Comparison of ENCODE assay signal across 23 cellular contexts in genomic region chr2:241811952-241812729, GRCh38. TPM values are rescaled to one million over a fixed set of nuclear protein-coding genes. Genes with fewer than 3 reads are reported as not detected.
A peak's percentile ranks its signal among the peaks of the same experiment; 100 is the strongest.
DNase-seq lines count a peak whose midpoint lies in the region; ATAC-seq and TF ChIP-seq lines count a peak whose summit lies in the region.
"Had no signal": no experiment of that assay in that cellular context is flagged by ENCODE, and none has a peak within 500 bp of the region (broad histone marks: within the 10 kb centered on the region; RNA-seq: fewer than 3 reads in every experiment).

No MANE protein-coding gene starts in this region.

- TF ChIP-seq CTCF in GM13976 (IDR thresholded peaks at IDR 0.05; ENCODE audit: borderline replicate concordance, control extremely low read depth, extremely low read depth, insufficient read depth, missing control alignments) = no peak
- no peak for TF ChIP-seq CTCF in endodermal cell (conservative IDR thresholded peaks at IDR 0.05)

- peak overlapping the region in 5 of 11 experiments; percentile 52 to 81 (median 68); a peak in 7 of 22 replicates for H3K9ac ChIP-seq in BLaER1 treated with 17β-estradiol and CSF1 and Interleukin-3, amounts not matched to agents 10 nM and 100 nM
- no peak overlapping the region for H3K9ac ChIP-seq in endodermal cell (ENCODE audit: extremely low read depth, low read length, poor library complexity, severe bottlenecking)

- 88% methylated on average over 12 to 20 of the region's 20 CpGs for WGBS in endodermal cell (ENCODE audit: insufficient coverage in 1 of 2, insufficient read length in 1 of 2), 2 experiments

- H3K27me3 Mint-ChIP-seq in endodermal cell (ENCODE audit: insufficient read depth) = no peaks in the 10 kb centered on the region

- H3K36me3 Mint-ChIP-seq in endodermal cell (ENCODE audit: low read depth) = no peaks in the 10 kb centered on the region
- H3K36me3 Mint-ChIP-seq: activated naive CD4-positive, alpha-beta T cell treated with anti-CD3 and anti-CD28 coated beads, Interleukin-2, amount 50 U/mL, for 24 hours had no signal

- no peak overlapping the region for H3K4me3 Mint-ChIP-seq in endodermal cell
- H3K4me3 Mint-ChIP-seq: activated naive CD4-positive, alpha-beta T cell treated with anti-CD3 and anti-CD28 coated beads, Interleukin-2, amount 50 U/mL, for 24 hours; stimulated activated naive CD8-positive, alpha-beta T cell treated with anti-CD3 and anti-CD28 coated beads, Interleukin-15, Interleukin-2, amounts not matched to agents 100 ng/mL and 50 ng/mL, for 24 hours had no signal

- peak overlapping the region in 8 of 11 experiments; percentile 29 to 92 (median 76); a peak in 12 of 22 replicates for H3K27ac ChIP-seq in BLaER1 treated with 17β-estradiol and CSF1 and Interleukin-3, amounts not matched to agents 10 nM and 100 nM
- H3K27ac ChIP-seq in endodermal cell (ENCODE audit: low read depth, low read length) (no peak overlapping the region), substantia nigra (ENCODE audit: low read depth, low read length, poor library complexity, severe bottlenecking) (peak overlapping the region; percentile 3)
- H3K27ac ChIP-seq: C4-2B, gastroesophageal sphincter, pancreas had no signal

- peaks cover 75 to 92% (median 91%) of the 10 kb centered on the region in 10 experiments for H3K4me1 ChIP-seq in BLaER1 treated with 17β-estradiol and CSF1 and Interleukin-3, amounts not matched to agents 10 nM and 100 nM
- H3K4me1 ChIP-seq in endodermal cell (ENCODE audit: control insufficient read depth, insufficient read depth, low read length) = no peaks in the 10 kb centered on the region
- H3K4me1 ChIP-seq: Caco-2, gastroesophageal sphincter, pancreas had no signal

- no peak for ATAC-seq in HG02981 (IDR thresholded peaks at IDR 0.05; ENCODE audit: unreplicated experiment)
- ATAC-seq: gastroesophageal sphincter had no signal

- no peaks in the 10 kb centered on the region for H3K36me3 ChIP-seq in BLaER1 treated with 17β-estradiol and CSF1 and Interleukin-3, amounts not matched to agents 10 nM and 100 nM
- no peaks in the 10 kb centered on the region for H3K36me3 ChIP-seq in endodermal cell (ENCODE audit: control insufficient read depth, insufficient read depth, low read length)
- H3K36me3 ChIP-seq: gastroesophageal sphincter, pancreas had no signal

- peaks cover 0 to 17% (median 7%) of the 10 kb centered on the region in 11 experiments; a peak in 9 of 22 replicates for H3K9me3 ChIP-seq in BLaER1 treated with 17β-estradiol and CSF1 and Interleukin-3, amounts not matched to agents 10 nM and 100 nM (replicated peaks in 1 of 11)
- no peaks in the 10 kb centered on the region for H3K9me3 ChIP-seq in endodermal cell (ENCODE audit: control insufficient read depth, low read length)
- H3K9me3 ChIP-seq: Caco-2, gastroesophageal sphincter, pancreas had no signal

- peaks cover 0 to 14% (median 0%) of the 10 kb centered on the region in 11 experiments; a peak in 4 of 22 replicates for H4K20me1 ChIP-seq in BLaER1 treated with 17β-estradiol and CSF1 and Interleukin-3, amounts not matched to agents 10 nM and 100 nM

- H3K4me3 ChIP-seq in BLaER1 treated with 17β-estradiol and CSF1 and Interleukin-3, amounts not matched to agents 10 nM and 100 nM = no peak overlapping the region
- no peak overlapping the region for H3K4me3 ChIP-seq in endodermal cell (ENCODE audit: low read length)
- H3K4me3 ChIP-seq: gastroesophageal sphincter, pancreas had no signal

- H3K27me3 ChIP-seq in BLaER1 treated with 17β-estradiol and CSF1 and Interleukin-3, amounts not matched to agents 10 nM and 100 nM = peaks cover 0 to 27% (median 0%) of the 10 kb centered on the region in 11 experiments; a peak in 6 of 22 replicates
- no peaks in the 10 kb centered on the region for H3K27me3 ChIP-seq in endodermal cell (ENCODE audit: control insufficient read depth, insufficient read depth, low read length, poor library complexity, severe bottlenecking)
- H3K27me3 ChIP-seq: pancreas had no signal

- H3K9me3 Mint-ChIP-seq in endodermal cell = no peaks in the 10 kb centered on the region
- H3K9me3 Mint-ChIP-seq: activated naive CD4-positive, alpha-beta T cell treated with anti-CD3 and anti-CD28 coated beads, Interleukin-2, amount 50 U/mL, for 24 hours; stimulated activated naive CD8-positive, alpha-beta T cell treated with anti-CD3 and anti-CD28 coated beads, Interleukin-15, Interleukin-2, amounts not matched to agents 100 ng/mL and 50 ng/mL, for 24 hours had no signal

- peak; percentile 29 for DNase-seq in GM13976 (ENCODE audit: low spot score)
- peak; percentile 36 for DNase-seq in endodermal cell
- no peak for DNase-seq in substantia nigra (lab: John Stamatoyannopoulos, UW)
- no peak for DNase-seq in HPDE6-E6E7 (ENCODE audit: extremely low spot score)
- no peak for DNase-seq in NCI-H2081 (lab: John Stamatoyannopoulos, UW)
- DNase-seq: activated CD4-positive, alpha-beta T cell treated with anti-CD3 and anti-CD28 coated beads for 4 hours; amniotic stem cell; Caco-2; GOT3; KG1; NCI-H2029; NCI-H526 treated with DMSO at 0.1 percent for 48 hours; stimulated activated CD8-positive, alpha-beta memory T cell treated with anti-CD3 and anti-CD28 coated beads, Interleukin-4, amount 100 ng/mL, for 48 hours had no signal

- in situ Hi-C loops in GM13976 (cut with MboI; ENCODE audit: low sequenced_read_pairs, unreplicated experiment) = no loop called here

- no peak overlapping the region for H3K27ac Mint-ChIP-seq in endodermal cell
- H3K27ac Mint-ChIP-seq: activated naive CD4-positive, alpha-beta T cell treated with anti-CD3 and anti-CD28 coated beads, Interleukin-2, amount 50 U/mL, for 24 hours; stimulated activated naive CD8-positive, alpha-beta T cell treated with anti-CD3 and anti-CD28 coated beads, Interleukin-15, Interleukin-2, amounts not matched to agents 100 ng/mL and 50 ng/mL, for 24 hours had no signal

- peak overlapping the region; percentile 83 to 98 (median 95) for H3K4me2 ChIP-seq in BLaER1 treated with 17β-estradiol and CSF1 and Interleukin-3, amounts not matched to agents 10 nM and 100 nM

- peaks cover 10% of the 10 kb centered on the region for H3K4me1 Mint-ChIP-seq in endodermal cell
- H3K4me1 Mint-ChIP-seq: activated naive CD4-positive, alpha-beta T cell treated with anti-CD3 and anti-CD28 coated beads, Interleukin-2, amount 50 U/mL, for 24 hours had no signal

RNA-seq across cellular contexts. Expression of gene NEU4, which starts 3.1 kb away (rescaled TPM):
- total RNA-seq in endodermal cell = 1 to 10 TPM; 1.2 TPM
- 0.36 TPM for polyA plus RNA-seq in endodermal cell (2013, experiment 1 of 2)
- polyA plus RNA-seq in endodermal cell (2013, experiment 2 of 2) = 0.70 TPM
- total RNA-seq: G401, MCF 10A, pancreas had no signal
- polyA plus RNA-seq: neural cell had no signal

RNA-seq across cellular contexts. Expression of gene GAL3ST2, which starts 35.5 kb away (rescaled TPM):
- under 1 TPM; 0.57 to 0.91 TPM for total RNA-seq in endodermal cell
- not detected for polyA plus RNA-seq in endodermal cell (2013, experiment 1 of 2)
- polyA plus RNA-seq in endodermal cell (2013, experiment 2 of 2) = not detected
- total RNA-seq: G401, MCF 10A, pancreas had no signal
- polyA plus RNA-seq: neural cell, pancreas had no signal

RNA-seq across cellular contexts. Expression of gene PDCD1, which starts 46.6 kb away (rescaled TPM):
- under 1 TPM in 1 of 2 donors, not detected in 1; 0.20 TPM for total RNA-seq in endodermal cell
- polyA plus RNA-seq in endodermal cell (2013, experiment 1 of 2) = not detected
- polyA plus RNA-seq in endodermal cell (2013, experiment 2 of 2) = not detected
- total RNA-seq: Caco-2, G401, MCF 10A had no signal
- polyA plus RNA-seq: neural cell had no signal

RNA-seq across cellular contexts. Expression of gene RTP5, which starts 57.4 kb away (rescaled TPM):
- total RNA-seq in endodermal cell = not detected
- not detected for polyA plus RNA-seq in endodermal cell (2013, experiment 1 of 2)
- not detected for polyA plus RNA-seq in endodermal cell (2013, experiment 2 of 2)
- total RNA-seq: Caco-2, G401, gastroesophageal sphincter, MCF 10A, pancreas had no signal

Comparison
In these comparisons a context has a peak if more than half of its experiments do, and no peak if none do; other contexts are left out.
1. DNase-seq: peak in GM13976 (single experiment) and endodermal cell (single experiment); none in substantia nigra (0 of 49), HPDE6-E6E7 (single experiment) and NCI-H2081 (0 of 2).